ENCODE assay signal across 1 cellular context in the genomic region with DNA sequence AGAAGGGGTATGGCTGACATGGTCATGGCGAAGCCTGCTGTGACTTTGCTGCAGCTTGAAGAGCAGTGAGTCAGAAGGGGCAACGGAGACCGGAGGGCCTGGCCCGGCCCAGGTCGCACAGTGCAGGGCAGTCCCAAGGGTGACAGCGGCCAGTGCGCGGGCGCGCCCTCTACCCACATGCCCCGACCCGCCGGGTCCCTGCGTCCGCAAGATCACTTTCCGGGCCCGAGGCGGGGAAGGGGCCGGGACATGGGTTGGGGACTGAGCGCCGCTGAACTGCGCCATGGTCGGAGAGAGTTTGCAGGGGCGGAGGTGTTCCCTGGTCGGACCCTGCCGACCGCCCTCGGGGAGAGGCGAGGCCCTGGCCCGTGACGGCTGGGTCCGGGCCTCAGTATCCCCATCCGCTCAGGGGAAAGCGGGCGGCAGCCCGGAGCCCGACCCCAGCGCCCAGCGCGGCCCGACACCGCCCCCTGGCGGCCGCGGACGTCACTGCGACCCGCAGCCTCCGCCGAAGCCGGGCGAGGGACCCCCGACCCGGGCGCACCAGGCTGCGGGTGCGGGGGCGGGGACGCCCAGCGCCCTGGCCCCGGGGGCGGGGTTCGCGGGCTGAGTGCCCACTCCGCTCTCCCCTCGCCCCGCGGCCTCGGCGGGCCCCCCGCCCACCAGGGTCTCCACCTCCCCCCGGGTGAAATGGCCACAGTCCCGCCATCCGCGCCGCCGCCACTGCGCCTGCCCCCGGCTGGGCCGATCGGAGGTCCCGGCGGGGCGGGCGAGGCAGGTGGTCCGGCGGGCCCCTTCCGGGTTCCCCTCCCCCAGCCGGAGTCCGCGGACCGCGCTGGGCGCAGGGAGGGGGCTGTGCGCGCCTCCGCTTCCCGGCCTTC.
TF ChIP-seq lines count a peak whose summit lies in the region.

No MANE protein-coding gene starts in this region.

TF ChIP-seq in K562, 482 proteins besides CTCF, POLR2A, EP300 and RAD21 (continued from another document):
- TF ChIP-seq HNRNPL (IDR thresholded peaks at IDR 0.05; ENCODE audit: low read depth, low read length) (0 out of 2 replicates have a peak, but pooled peaks have one; percentile 58), BCOR (IDR thresholded peaks at IDR 0.05) (peak; percentile 67), TGIF2 (CRISPR knock-in tag; IDR thresholded peaks at IDR 0.05) (no peak), THRB (CRISPR knock-in tag; conservative IDR thresholded peaks at IDR 0.05) (no peak), ZNF696 (CRISPR knock-in tag; conservative IDR thresholded peaks at IDR 0.05) (no peak), SNIP1 (IDR thresholded peaks at IDR 0.05; ENCODE audit: low read depth) (no peak), POLR2AphosphoS5 (IDR thresholded peaks at IDR 0.05; ENCODE audit: control insufficient read depth, insufficient read depth, low read depth, low read length) (no peak), L3MBTL2 (IDR thresholded peaks at IDR 0.05) (peak; percentile 45; the same call in 1 of the 2 replicates), ELF1 (tag; IDR thresholded peaks at IDR 0.05) (peak; percentile 69; the same call in 1 of the 2 replicates), NFRKB (IDR thresholded peaks at IDR 0.05; ENCODE audit: low read depth) (no peak), MAX (CRISPR knock-in tag; IDR thresholded peaks at IDR 0.05) (peak; percentile 38; the same call in 1 of the 2 replicates), ZNF584 (CRISPR knock-in tag; IDR thresholded peaks at IDR 0.05; ENCODE audit: low read depth) (no peak), SAFB (IDR thresholded peaks at IDR 0.05; ENCODE audit: borderline replicate concordance, low read depth, low read length) (no peak), KDM2B (CRISPR knock-in tag; IDR thresholded peaks at IDR 0.05) (0 out of 2 replicates have a peak, but pooled peaks have one; percentile 34), NFIC (IDR thresholded peaks at IDR 0.05) (no peak), ZFX (CRISPR knock-in tag; IDR thresholded peaks at IDR 0.05) (peak; percentile 67), ZNF384 (IDR thresholded peaks at IDR 0.05; ENCODE audit: low read depth, low read length) (no peak)
- TF ChIP-seq, protein P1, sequence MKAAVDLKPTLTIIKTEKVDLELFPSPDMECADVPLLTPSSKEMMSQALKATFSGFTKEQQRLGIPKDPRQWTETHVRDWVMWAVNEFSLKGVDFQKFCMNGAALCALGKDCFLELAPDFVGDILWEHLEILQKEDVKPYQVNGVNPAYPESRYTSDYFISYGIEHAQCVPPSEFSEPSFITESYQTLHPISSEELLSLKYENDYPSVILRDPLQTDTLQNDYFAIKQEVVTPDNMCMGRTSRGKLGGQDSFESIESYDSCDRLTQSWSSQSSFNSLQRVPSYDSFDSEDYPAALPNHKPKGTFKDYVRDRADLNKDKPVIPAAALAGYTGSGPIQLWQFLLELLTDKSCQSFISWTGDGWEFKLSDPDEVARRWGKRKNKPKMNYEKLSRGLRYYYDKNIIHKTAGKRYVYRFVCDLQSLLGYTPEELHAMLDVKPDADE (conservative IDR thresholded peaks at IDR 0.05; ENCODE audit: control insufficient read depth, low read depth, low read length) = 0 out of 2 replicates have a peak, but pooled peaks have one; percentile 31
- TF ChIP-seq, protein P2, sequence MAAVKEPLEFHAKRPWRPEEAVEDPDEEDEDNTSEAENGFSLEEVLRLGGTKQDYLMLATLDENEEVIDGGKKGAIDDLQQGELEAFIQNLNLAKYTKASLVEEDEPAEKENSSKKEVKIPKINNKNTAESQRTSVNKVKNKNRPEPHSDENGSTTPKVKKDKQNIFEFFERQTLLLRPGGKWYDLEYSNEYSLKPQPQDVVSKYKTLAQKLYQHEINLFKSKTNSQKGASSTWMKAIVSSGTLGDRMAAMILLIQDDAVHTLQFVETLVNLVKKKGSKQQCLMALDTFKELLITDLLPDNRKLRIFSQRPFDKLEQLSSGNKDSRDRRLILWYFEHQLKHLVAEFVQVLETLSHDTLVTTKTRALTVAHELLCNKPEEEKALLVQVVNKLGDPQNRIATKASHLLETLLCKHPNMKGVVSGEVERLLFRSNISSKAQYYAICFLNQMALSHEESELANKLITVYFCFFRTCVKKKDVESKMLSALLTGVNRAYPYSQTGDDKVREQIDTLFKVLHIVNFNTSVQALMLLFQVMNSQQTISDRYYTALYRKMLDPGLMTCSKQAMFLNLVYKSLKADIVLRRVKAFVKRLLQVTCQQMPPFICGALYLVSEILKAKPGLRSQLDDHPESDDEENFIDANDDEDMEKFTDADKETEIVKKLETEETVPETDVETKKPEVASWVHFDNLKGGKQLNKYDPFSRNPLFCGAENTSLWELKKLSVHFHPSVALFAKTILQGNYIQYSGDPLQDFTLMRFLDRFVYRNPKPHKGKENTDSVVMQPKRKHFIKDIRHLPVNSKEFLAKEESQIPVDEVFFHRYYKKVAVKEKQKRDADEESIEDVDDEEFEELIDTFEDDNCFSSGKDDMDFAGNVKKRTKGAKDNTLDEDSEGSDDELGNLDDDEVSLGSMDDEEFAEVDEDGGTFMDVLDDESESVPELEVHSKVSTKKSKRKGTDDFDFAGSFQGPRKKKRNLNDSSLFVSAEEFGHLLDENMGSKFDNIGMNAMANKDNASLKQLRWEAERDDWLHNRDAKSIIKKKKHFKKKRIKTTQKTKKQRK (IDR thresholded peaks at IDR 0.05; ENCODE audit: borderline replicate concordance, low read depth, low read length) = no peak
